In genomic region chr3:13822042-13822441, GRCh38 we compare ENCODE assay signal across 19 cellular contexts. TPM values are rescaled to one million over a fixed set of nuclear protein-coding genes. Genes with fewer than 3 reads are reported as not detected.
DNase-seq lines count a peak whose midpoint lies in the region; ATAC-seq and TF ChIP-seq lines count a peak whose summit lies in the region.
"Had no signal": no experiment of that assay in that cellular context is flagged by ENCODE, and none has a peak within 500 bp of the region (broad histone marks: within the 10 kb centered on the region; RNA-seq: fewer than 3 reads in every experiment).

No MANE protein-coding gene starts in this region.

- H3K4me3 ChIP-seq in coronary artery, result no peak overlapping the region
- H3K4me3 ChIP-seq: colonic mucosa had no signal

- intact Hi-C loops in activated naive CD4-positive, alpha-beta T cell treated with anti-CD3 and anti-CD28 coated beads for 36 hours (cut with micrococcal nuclease), result no loop called here
- intact Hi-C loops in posterior vena cava (cut with DNase I) (no loop called here), left ventricle myocardium superior (cut with micrococcal nuclease) (no loop called here)

- CTCF ChIA-PET in activated naive CD4-positive, alpha-beta T cell treated with anti-CD3 and anti-CD28 coated beads for 36 hours (lab: Charles Lee), result no interaction called here
- CTCF ChIA-PET in activated naive CD4-positive, alpha-beta T cell treated with anti-CD3 and anti-CD28 coated beads, Interleukin-2, amount 10 ng/mL, durations not matched to agents 7 days and 5 days (lab: Charles Lee), result no interaction called here

- H3K36me3 Mint-ChIP-seq in activated naive CD4-positive, alpha-beta T cell treated with anti-CD3 and anti-CD28 coated beads for 36 hours (ENCODE audit: low read depth), result peaks cover 22% of the 10 kb centered on the region
- H3K36me3 Mint-ChIP-seq in activated naive CD4-positive, alpha-beta T cell treated with anti-CD3 and anti-CD28 coated beads, Interleukin-2, amount 10 ng/mL, durations not matched to agents 7 days and 5 days, result no peaks in the 10 kb centered on the region
- peaks cover 3% of the 10 kb centered on the region for H3K36me3 Mint-ChIP-seq in activated naive CD8-positive, alpha-beta T cell treated with anti-CD3 and anti-CD28 coated beads, Interleukin-2, amount 50 U/mL, for 24 hours (ENCODE audit: low read depth)

- no peaks in the 10 kb centered on the region for H3K27me3 Mint-ChIP-seq in activated naive CD4-positive, alpha-beta T cell treated with anti-CD3 and anti-CD28 coated beads for 36 hours (ENCODE audit: low read depth)
- no peaks in the 10 kb centered on the region for H3K27me3 Mint-ChIP-seq in activated naive CD4-positive, alpha-beta T cell treated with anti-CD3 and anti-CD28 coated beads, Interleukin-2, amount 10 ng/mL, durations not matched to agents 7 days and 5 days
- H3K27me3 Mint-ChIP-seq in activated naive CD8-positive, alpha-beta T cell treated with anti-CD3 and anti-CD28 coated beads, Interleukin-2, amount 50 U/mL, for 24 hours, result no peaks in the 10 kb centered on the region

- no peak for TF ChIP-seq CTCF in coronary artery (IDR thresholded peaks at IDR 0.05)

- peaks cover 22% of the 10 kb centered on the region for H3K9me3 Mint-ChIP-seq in activated naive CD4-positive, alpha-beta T cell treated with anti-CD3 and anti-CD28 coated beads for 36 hours
- peaks cover 11% of the 10 kb centered on the region for H3K9me3 Mint-ChIP-seq in activated naive CD4-positive, alpha-beta T cell treated with anti-CD3 and anti-CD28 coated beads, Interleukin-2, amount 10 ng/mL, durations not matched to agents 7 days and 5 days
- H3K9me3 Mint-ChIP-seq in activated naive CD8-positive, alpha-beta T cell treated with anti-CD3 and anti-CD28 coated beads, Interleukin-2, amount 50 U/mL, for 24 hours, result peaks cover 5% of the 10 kb centered on the region
- H3K9me3 Mint-ChIP-seq: natural killer cell treated with Interleukin-12 subunit alpha and Interleukin-12 subunit beta and Interleukin-15 and Interleukin-18, amount 100 ng/mL, for 72 hours had no signal

- H3K4me3 Mint-ChIP-seq in activated naive CD4-positive, alpha-beta T cell treated with anti-CD3 and anti-CD28 coated beads for 36 hours, result no peak overlapping the region
- H3K4me3 Mint-ChIP-seq in activated naive CD4-positive, alpha-beta T cell treated with anti-CD3 and anti-CD28 coated beads, Interleukin-2, amount 10 ng/mL, durations not matched to agents 7 days and 5 days, result no peak overlapping the region
- H3K4me3 Mint-ChIP-seq in activated naive CD8-positive, alpha-beta T cell treated with anti-CD3 and anti-CD28 coated beads, Interleukin-2, amount 50 U/mL, for 24 hours, result no peak overlapping the region
- H3K4me3 Mint-ChIP-seq: CD8-positive, alpha-beta T cell; natural killer cell treated with Interleukin-12 subunit alpha and Interleukin-12 subunit beta and Interleukin-15 and Interleukin-18, amount 100 ng/mL, for 72 hours had no signal

- ATAC-seq in activated naive CD8-positive, alpha-beta T cell treated with anti-CD3 and anti-CD28 coated beads, Interleukin-2, amount 50 U/mL, for 24 hours, result peak; percentile 51
- ATAC-seq in left ventricle myocardium superior, result no peak
- ATAC-seq: CD8-positive, alpha-beta T cell; natural killer cell treated with Interleukin-12 subunit alpha and Interleukin-12 subunit beta and Interleukin-15 and Interleukin-18, amount 100 ng/mL, for 72 hours had no signal

- H3K4me1 Mint-ChIP-seq in activated naive CD4-positive, alpha-beta T cell treated with anti-CD3 and anti-CD28 coated beads for 36 hours (ENCODE audit: low read depth), result peaks cover 8% of the 10 kb centered on the region
- H3K4me1 Mint-ChIP-seq in activated naive CD4-positive, alpha-beta T cell treated with anti-CD3 and anti-CD28 coated beads, Interleukin-2, amount 10 ng/mL, durations not matched to agents 7 days and 5 days, result no peaks in the 10 kb centered on the region
- H3K4me1 Mint-ChIP-seq in activated naive CD8-positive, alpha-beta T cell treated with anti-CD3 and anti-CD28 coated beads, Interleukin-2, amount 50 U/mL, for 24 hours, result peaks cover 12% of the 10 kb centered on the region

- no peak overlapping the region for H3K27ac Mint-ChIP-seq in activated naive CD4-positive, alpha-beta T cell treated with anti-CD3 and anti-CD28 coated beads for 36 hours
- no peak overlapping the region for H3K27ac Mint-ChIP-seq in activated naive CD4-positive, alpha-beta T cell treated with anti-CD3 and anti-CD28 coated beads, Interleukin-2, amount 10 ng/mL, durations not matched to agents 7 days and 5 days
- H3K27ac Mint-ChIP-seq in activated naive CD8-positive, alpha-beta T cell treated with anti-CD3 and anti-CD28 coated beads, Interleukin-2, amount 50 U/mL, for 24 hours, result peak overlapping the region; percentile 29
- H3K27ac Mint-ChIP-seq: CD8-positive, alpha-beta T cell; natural killer cell treated with Interleukin-12 subunit alpha and Interleukin-12 subunit beta and Interleukin-15 and Interleukin-18, amount 100 ng/mL, for 72 hours; progenitor cell of endocrine pancreas had no signal

- no peak overlapping the region for H3K27ac ChIP-seq in coronary artery
- H3K27ac ChIP-seq: colonic mucosa had no signal

- DNase-seq in activated naive CD4-positive, alpha-beta T cell treated with anti-CD3 and anti-CD28 coated beads for 36 hours, result peak; percentile 13
- DNase-seq in activated naive CD4-positive, alpha-beta T cell treated with anti-CD3 and anti-CD28 coated beads, Interleukin-2, amount 10 ng/mL, durations not matched to agents 7 days and 5 days, result no peak
- peak; percentile 22 for DNase-seq in HS-5 (ENCODE audit: low read depth)
- no peak for DNase-seq in activated naive CD8-positive, alpha-beta T cell treated with anti-CD3 and anti-CD28 coated beads, Interleukin-2, amount 50 U/mL, for 24 hours
- peak; percentile 7 for DNase-seq in posterior vena cava (ENCODE audit: low spot score)
- DNase-seq in left ventricle myocardium superior, result no peak
- no peak for DNase-seq in coronary artery (ENCODE audit: low spot score)
- no peak for DNase-seq in NCI-H748 treated with DMSO at 0.1 percent for 48 hours (lab: John Stamatoyannopoulos, UW)
- DNase-seq: CD8-positive, alpha-beta T cell; colonic mucosa; glutamatergic neuron; mesenchymal stem cell; NCI-H2029; NCI-H524; SK-N-SH; substantia nigra had no signal

RNA-seq across cellular contexts. Expression of gene WNT7A, which starts 57.8 kb away (rescaled TPM):
- total RNA-seq in activated naive CD4-positive, alpha-beta T cell treated with anti-CD3 and anti-CD28 coated beads for 36 hours, result under 1 TPM; 0.07 to 0.10 TPM
- total RNA-seq in posterior vena cava (not detected), left ventricle myocardium superior (not detected)
- total RNA-seq: colonic mucosa; H1; natural killer cell treated with Interleukin-12 subunit alpha and Interleukin-12 subunit beta and Interleukin-15 and Interleukin-18, amount 100 ng/mL, for 72 hours; progenitor cell of endocrine pancreas had no signal

Comparison
In these comparisons a context has a peak if more than half of its experiments do, and no peak if none do; other contexts are left out.
1. DNase-seq: peak in activated naive CD4-positive, alpha-beta T cell treated with anti-CD3 and anti-CD28 coated beads for 36 hours (single experiment), HS-5 (single experiment) and posterior vena cava (single experiment); none in activated naive CD4-positive, alpha-beta T cell treated with anti-CD3 and anti-CD28 coated beads, Interleukin-2, amount 10 ng/mL, durations not matched to agents 7 days and 5 days (single experiment), activated naive CD8-positive, alpha-beta T cell treated with anti-CD3 and anti-CD28 coated beads, Interleukin-2, amount 50 U/mL, for 24 hours (single experiment), left ventricle myocardium superior (single experiment), coronary artery (single experiment) and NCI-H748 treated with DMSO at 0.1 percent for 48 hours (single experiment).